Comparison of ENCODE assay signal across 14 cellular contexts in the genomic region with DNA sequence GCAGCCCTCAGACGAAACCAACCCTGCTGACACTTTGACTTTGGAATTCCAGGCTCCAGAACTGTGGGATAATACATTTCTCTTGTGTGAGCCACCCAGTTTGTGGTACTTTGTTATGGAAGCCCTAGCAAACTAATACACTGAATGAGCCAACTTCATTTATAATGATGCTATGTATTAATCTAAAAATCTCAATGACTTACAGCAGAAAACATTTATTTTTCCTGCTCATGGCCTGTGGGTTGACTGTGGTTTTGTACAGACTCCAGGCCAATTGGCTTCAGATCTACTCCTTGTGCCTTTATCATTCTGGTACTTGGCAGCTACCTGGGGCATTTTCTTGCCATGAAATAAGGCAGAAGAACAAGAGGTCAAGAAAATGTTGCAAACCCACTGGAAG.
DNase-seq lines count a peak whose midpoint lies in the region; ATAC-seq and TF ChIP-seq lines count a peak whose summit lies in the region.
"Had no signal": no experiment of that assay in that cellular context is flagged by ENCODE, and none has a peak within 500 bp of the region (broad histone marks: within the 10 kb centered on the region; RNA-seq: fewer than 3 reads in every experiment).

No MANE protein-coding gene starts in this region.

- no peak overlapping the region for H3K9ac ChIP-seq in adipocyte (ENCODE audit: low read length)

- ATAC-seq in HG03025 (IDR thresholded peaks at IDR 0.05; ENCODE audit: low FRiP score, unreplicated experiment) (no peak), HG03095 (IDR thresholded peaks at IDR 0.05; ENCODE audit: unreplicated experiment) (no peak), HG03439 (IDR thresholded peaks at IDR 0.05; ENCODE audit: unreplicated experiment) (no peak)
- ATAC-seq: CD8-positive, alpha-beta T cell had no signal

- TF ChIP-seq CTCF in AG10803 (conservative IDR thresholded peaks at IDR 0.05; ENCODE audit: low read length): no peak
- TF ChIP-seq CTCF in fibroblast of the aortic adventitia (IDR thresholded peaks at IDR 0.05; ENCODE audit: insufficient read depth, low read length): no peak

- no peak overlapping the region for H3K4me3 ChIP-seq in AG10803 (ENCODE audit: low read length)
- H3K4me3 ChIP-seq in adipocyte (ENCODE audit: low read length): no peak overlapping the region
- no peak overlapping the region for H3K4me3 ChIP-seq in fibroblast of the aortic adventitia (ENCODE audit: low read depth, low read length)
- no peak overlapping the region for H3K4me3 ChIP-seq in SJCRH30

- H3K9me3 ChIP-seq in adipocyte (ENCODE audit: control insufficient read depth, low read length): peaks cover 4% of the 10 kb centered on the region
- no peaks in the 10 kb centered on the region for H3K9me3 ChIP-seq in SJCRH30 (replicated peaks)

- DNase-seq in AG10803 (ENCODE audit: low read depth) (peak; percentile 93), GM04503 (ENCODE audit: low read depth) (peak; percentile 82), adipocyte (ENCODE audit: low read depth) (peak; percentile 19), fibroblast of the aortic adventitia (ENCODE audit: low read depth) (peak; percentile 90), SJCRH30 (no peak)
- DNase-seq: CD8-positive, alpha-beta T cell; DMS79; NCI-H187 treated with DMSO at 0.1 percent for 48 hours; NCI-H446; RPMI8226; SW 1271 had no signal

- H3K4me1 ChIP-seq in adipocyte (ENCODE audit: control insufficient read depth, insufficient read depth, low read length) (peaks cover 16% of the 10 kb centered on the region), SJCRH30 (no peaks in the 10 kb centered on the region)

- H3K27me3 ChIP-seq in adipocyte (replicated peaks; ENCODE audit: control insufficient read depth, insufficient read depth, low read length) (no peaks in the 10 kb centered on the region), SJCRH30 (no peaks in the 10 kb centered on the region)

- H3K36me3 ChIP-seq in adipocyte (ENCODE audit: control insufficient read depth, insufficient read depth, low read length, severe bottlenecking) (no peaks in the 10 kb centered on the region), SJCRH30 (no peaks in the 10 kb centered on the region)

- no peak overlapping the region for H3K27ac ChIP-seq in SJCRH30

Comparison
In these comparisons a context has a peak if more than half of its experiments do, and no peak if none do; other contexts are left out.
1. DNase-seq: peak in AG10803 (single experiment), GM04503 (single experiment), adipocyte (single experiment) and fibroblast of the aortic adventitia (single experiment); none in SJCRH30 (0 of 2).